ENCODE assay signal across 34 cellular contexts in the genomic region with DNA sequence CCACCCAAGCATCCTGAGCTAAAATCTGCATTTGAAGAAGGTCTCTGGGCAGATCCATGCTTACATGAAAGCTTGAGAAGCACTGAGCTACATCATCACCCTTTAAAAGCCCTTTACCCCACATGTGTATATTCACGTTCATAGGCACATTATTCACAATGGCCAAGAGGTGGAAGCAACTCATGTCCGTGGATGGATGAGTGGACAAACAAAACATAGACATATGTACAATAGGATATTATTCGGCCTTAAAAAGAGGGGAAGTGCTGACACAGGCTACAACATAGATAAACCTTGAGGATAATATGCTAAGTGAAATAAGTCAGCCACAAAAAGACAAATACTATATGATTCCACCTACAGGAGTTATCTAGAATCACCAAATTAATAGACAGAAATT. TPM values are rescaled to one million over a fixed set of nuclear protein-coding genes. Genes with fewer than 3 reads are reported as not detected.
"Had no signal": no experiment of that assay in that cellular context is flagged by ENCODE, and none has a peak within 500 bp of the region (broad histone marks: within the 10 kb centered on the region; RNA-seq: fewer than 3 reads in every experiment).

No MANE protein-coding gene starts in this region.

- H3K27me3 ChIP-seq: MG63 had no signal

- H2AFZ ChIP-seq: PC-9 had no signal

- DNase-seq: activated CD4-positive, alpha-beta memory T cell treated with anti-CD3 and anti-CD28 coated beads, Interleukin-2, amount 10 ng/mL, durations not matched to agents 7 days and 5 days; activated CD4-positive, alpha-beta T cell treated with anti-CD3 and anti-CD28 coated beads for 1 hour; activated CD4-positive, alpha-beta T cell treated with anti-CD3 and anti-CD28 coated beads for 48 hours; activated CD4-positive, CD25-positive, alpha-beta regulatory T cell; activated CD8-positive, alpha-beta memory T cell treated with anti-CD3 and anti-CD28 coated beads for 24 hours; activated CD8-positive, alpha-beta memory T cell treated with anti-CD3 and anti-CD28 coated beads, Interleukin-2, amount 10 ng/mL, durations not matched to agents 7 days and 5 days; activated CD8-positive, alpha-beta memory T cell treated with anti-CD3 and anti-CD28 coated beads, Interleukin-2, amount 50 U/mL, for 48 hours; activated effector memory CD4-positive, alpha-beta T cell treated with Interleukin-2 at 50 U/mL for 16 hours; activated naive CD4-positive, alpha-beta T cell treated with anti-CD3 and anti-CD28 coated beads, Interleukin-2, amount 10 ng/mL, durations not matched to agents 7 days and 5 days; activated naive CD8-positive, alpha-beta T cell treated with anti-CD3 and anti-CD28 coated beads, Interleukin-2, amount 50 U/mL, for 24 hours; activated T-cell treated with anti-CD3 and anti-CD28 coated beads, Interleukin-2, amount 50 U/mL, for 48 hours; anterior cingulate cortex; Kasumi-1; KG1; MG63; NCI-H1048; NCI-H1105 treated with DMSO at 0.1 percent for 48 hours; NCI-H1436; NCI-H1694; NCI-H1930; NCI-H2107; NCI-H2171; NCI-H510A; NCI-H526; NCI-H748 treated with DMSO at 0.1 percent for 48 hours; NK-92 treated with Interleukin-12 subunit alpha and Interleukin-12 subunit beta, amount 100 ng/mL, for 24 hours; PC-9; T1000; WERI-Rb-1 had no signal

- FAIRE-seq: RCC 7860 had no signal

- H3K36me3 ChIP-seq: MG63, WERI-Rb-1 had no signal

- H3K4me2 ChIP-seq: PC-9 had no signal

- H3K9me3 ChIP-seq: MG63 had no signal

- H3K4me3 ChIP-seq: MG63, PC-9 had no signal

- H3K27ac ChIP-seq: PC-9, RWPE1, WERI-Rb-1 had no signal

- ATAC-seq: activated CD8-positive, alpha-beta memory T cell treated with anti-CD3 and anti-CD28 coated beads, Interleukin-2, amount 10 ng/mL, durations not matched to agents 7 days and 5 days; activated naive CD8-positive, alpha-beta T cell treated with anti-CD3 and anti-CD28 coated beads, Interleukin-2, amount 50 U/mL, for 24 hours; Right ventricle myocardium inferior had no signal

RNA-seq across cellular contexts. Expression of a gene that starts 17.6 kb away (rescaled TPM):
- total RNA-seq: activated CD4-positive, alpha-beta memory T cell treated with anti-CD3 and anti-CD28 coated beads, Interleukin-2, amount 10 ng/mL, durations not matched to agents 7 days and 5 days; activated CD8-positive, alpha-beta memory T cell treated with anti-CD3 and anti-CD28 coated beads, Interleukin-2, amount 10 ng/mL, durations not matched to agents 7 days and 5 days; T-helper 1 cell treated with Interleukin-12 subunit alpha and Interleukin-12 subunit beta and Interleukin-4 antibody, amounts not matched to agents 30 ng/mL and 1 ng/mL, for 36 hours; T-helper 2 cell treated with Interferon-gamma antibody and Interleukin-4, amounts not matched to agents 100 ng/mL and 5 ng/mL, for 36 hours had no signal
